In genomic region chrX:112760697-112761096, GRCh38 we compare ENCODE assay signal across 10 cellular contexts.
DNase-seq lines count a peak whose midpoint lies in the region; ATAC-seq and TF ChIP-seq lines count a peak whose summit lies in the region.
"Had no signal": no experiment of that assay in that cellular context is flagged by ENCODE, and none has a peak within 500 bp of the region (broad histone marks: within the 10 kb centered on the region; RNA-seq: fewer than 3 reads in every experiment).

No MANE protein-coding gene starts in this region.

- ATAC-seq in GM21367 (IDR thresholded peaks at IDR 0.05; ENCODE audit: unreplicated experiment) (peak; percentile 48), HG03135 (IDR thresholded peaks at IDR 0.05; ENCODE audit: unreplicated experiment) (peak; percentile 58), mucosa of descending colon (no peak)

- in situ Hi-C loops in Caki2 (cut with HindIII; ENCODE audit: low pct_unique_long_range_greater_than_20kb, low sequenced_read_pairs), result no loop called here

- H3K9me3 ChIP-seq in mucosa of descending colon, result no peaks in the 10 kb centered on the region
- H3K9me3 ChIP-seq: neutrophil had no signal

- H3K4me3 ChIP-seq in epithelial cell of proximal tubule (ENCODE audit: low read depth, low read length) (no peak overlapping the region), mucosa of descending colon (no peak overlapping the region)

- H3K4me1 ChIP-seq in mucosa of descending colon (ENCODE audit: low read depth), result no peaks in the 10 kb centered on the region

- no peaks in the 10 kb centered on the region for H3K36me3 ChIP-seq in mucosa of descending colon (ENCODE audit: low read depth)
- H3K36me3 ChIP-seq: neutrophil had no signal

- DNase-seq in Caki2 (ENCODE audit: low read depth) (peak; percentile 33), epithelial cell of proximal tubule (ENCODE audit: low read depth) (no peak), A172 (ENCODE audit: low spot score) (no peak), cardiac septum (ENCODE audit: low spot score) (no peak), mucosa of descending colon (no peak)
- no peak for DNase-seq in effector CD8-positive, alpha-beta T cell (lab: John Stamatoyannopoulos, UW)
- DNase-seq: NCI-H1436 treated with DMSO at 0.1 percent for 48 hours had no signal

- TF ChIP-seq CTCF in epithelial cell of proximal tubule (conservative IDR thresholded peaks at IDR 0.05; ENCODE audit: low read depth, low read length), result peak; percentile 35
- no peak for TF ChIP-seq CTCF in mucosa of descending colon (IDR thresholded peaks at IDR 0.05)

- intact Hi-C loops in cardiac septum (cut with DNase I) (no loop called here), mucosa of descending colon (cut with DNase I, micrococcal nuclease) (no loop called here)
